ENCODE assay signal across 19 cellular contexts in genomic region chr2:130870779-130871178, GRCh38. TPM values are rescaled to one million over a fixed set of nuclear protein-coding genes. Genes with fewer than 3 reads are reported as not detected.
"Had no signal": no experiment of that assay in that cellular context is flagged by ENCODE, and none has a peak within 500 bp of the region (broad histone marks: within the 10 kb centered on the region; RNA-seq: fewer than 3 reads in every experiment).

No MANE protein-coding gene starts in this region.

- H3K36me3 Mint-ChIP-seq: activated naive CD4-positive, alpha-beta T cell treated with anti-CD3 and anti-CD28 coated beads, Interleukin-2, amount 10 ng/mL, durations not matched to agents 7 days and 5 days had no signal

- H3K9me3 Mint-ChIP-seq: activated naive CD4-positive, alpha-beta T cell treated with anti-CD3 and anti-CD28 coated beads, Interleukin-2, amount 10 ng/mL, durations not matched to agents 7 days and 5 days; activated T-cell treated with anti-CD3 and anti-CD28 coated beads, Interleukin-2, amount 50 U/mL, for 4 hours; effector memory CD8-positive, alpha-beta T cell had no signal

- H3K27ac ChIP-seq: stomach, thoracic aorta had no signal

- H3K4me1 Mint-ChIP-seq: activated naive CD4-positive, alpha-beta T cell treated with anti-CD3 and anti-CD28 coated beads, Interleukin-2, amount 10 ng/mL, durations not matched to agents 7 days and 5 days; WTC11 had no signal

- ATAC-seq: activated T-cell treated with anti-CD3 and anti-CD28 coated beads, Interleukin-2, amount 50 U/mL, for 4 hours; effector memory CD8-positive, alpha-beta T cell; esophagus mucosa; left lobe of liver; WTC11 had no signal

- DNase-seq: activated CD8-positive, alpha-beta memory T cell treated with anti-CD3 and anti-CD28 coated beads for 24 hours; activated CD8-positive, alpha-beta memory T cell treated with anti-CD3 and anti-CD28 coated beads, Interleukin-2, amount 50 U/mL, for 4 hours; activated T-cell treated with anti-CD3 and anti-CD28 coated beads, Interleukin-2, amount 50 U/mL, for 4 hours; dermis blood vessel endothelial cell; effector memory CD8-positive, alpha-beta T cell; foreskin melanocyte; kidney; naive B cell; retina; stomach; T-helper 1 cell had no signal

- H3K27ac Mint-ChIP-seq: activated naive CD4-positive, alpha-beta T cell treated with anti-CD3 and anti-CD28 coated beads, Interleukin-2, amount 10 ng/mL, durations not matched to agents 7 days and 5 days; effector memory CD8-positive, alpha-beta T cell; naive B cell; progenitor cell of endocrine pancreas; WTC11 had no signal

- H3K4me3 ChIP-seq: lung, stomach, thoracic aorta had no signal

- H3K4me3 Mint-ChIP-seq: activated naive CD4-positive, alpha-beta T cell treated with anti-CD3 and anti-CD28 coated beads, Interleukin-2, amount 10 ng/mL, durations not matched to agents 7 days and 5 days; activated T-cell treated with anti-CD3 and anti-CD28 coated beads, Interleukin-2, amount 50 U/mL, for 4 hours; effector memory CD8-positive, alpha-beta T cell; naive B cell; WTC11 had no signal

RNA-seq across cellular contexts. Expression of gene ARHGEF4, which starts 34.1 kb away (rescaled TPM):
- total RNA-seq: endothelial cell of umbilical vein had no signal
